In the genomic region with DNA sequence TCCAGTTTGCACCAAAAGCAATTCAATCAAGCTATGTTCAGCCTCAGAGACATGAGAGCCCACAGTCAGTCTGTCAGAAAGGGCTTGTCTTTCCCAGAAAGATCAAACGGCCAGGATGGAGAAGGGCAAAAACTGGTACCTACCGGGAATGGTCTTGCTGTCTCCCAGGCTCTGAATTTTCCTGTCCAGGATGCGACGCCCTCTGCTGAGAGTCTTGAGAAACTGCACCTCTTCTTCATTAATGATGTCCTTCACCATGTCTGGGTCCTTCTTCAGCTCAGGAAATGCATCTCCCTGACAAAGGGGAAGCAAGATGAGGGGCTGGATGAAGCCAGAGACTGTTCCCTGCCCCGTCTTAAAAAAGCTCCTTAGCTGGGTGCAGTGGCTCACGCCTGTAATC, we compare ENCODE assay signal across 9 cellular contexts. TPM values are rescaled to one million over a fixed set of nuclear protein-coding genes. Genes with fewer than 3 reads are reported as not detected.
DNase-seq lines count a peak whose midpoint lies in the region; ATAC-seq and TF ChIP-seq lines count a peak whose summit lies in the region.
"Had no signal": no experiment of that assay in that cellular context is flagged by ENCODE, and none has a peak within 500 bp of the region (broad histone marks: within the 10 kb centered on the region; RNA-seq: fewer than 3 reads in every experiment).

No MANE protein-coding gene starts in this region.

- peak; percentile 68 to 76 for TF ChIP-seq CTCF in Caco-2 (IDR thresholded peaks at IDR 0.05; ENCODE audit: insufficient read depth in 1 of 2, low read depth in 1 of 2, low read length in 1 of 2, severe bottlenecking in 1 of 2, unreplicated experiment in 1 of 2)
- TF ChIP-seq CTCF in GM13976 (IDR thresholded peaks at IDR 0.05; ENCODE audit: borderline replicate concordance, control extremely low read depth, extremely low read depth, insufficient read depth, missing control alignments): peak; percentile 26
- TF ChIP-seq CTCF in retinal pigment epithelial cell (conservative IDR thresholded peaks at IDR 0.05; ENCODE audit: low read depth, low read length): peak; percentile 80

- no peaks in the 10 kb centered on the region for H3K27me3 Mint-ChIP-seq in Caco-2 (ENCODE audit: insufficient read depth, unreplicated experiment)

- intact Hi-C loops in Caco-2 (cut with micrococcal nuclease; ENCODE audit: unreplicated experiment): no loop called here

- in situ Hi-C loops in GM13976 (cut with MboI; ENCODE audit: low sequenced_read_pairs, unreplicated experiment): no loop called here

- no peaks in the 10 kb centered on the region for H3K4me1 ChIP-seq in Caco-2

- H3K4me1 Mint-ChIP-seq in Caco-2 (ENCODE audit: low read depth, unreplicated experiment): no peaks in the 10 kb centered on the region

- H3K27me3 ChIP-seq in Caco-2 (replicated peaks; ENCODE audit: control insufficient read depth, insufficient read depth, low read length): no peaks in the 10 kb centered on the region
- H3K27me3 ChIP-seq: neutrophil had no signal

- H3K4me3 Mint-ChIP-seq in Caco-2 (ENCODE audit: unreplicated experiment): no peak overlapping the region

- ATAC-seq in esophagus mucosa: peak; percentile 47
- ATAC-seq in HG03439 (IDR thresholded peaks at IDR 0.05; ENCODE audit: unreplicated experiment): no peak

- no peaks in the 10 kb centered on the region for H3K9me3 Mint-ChIP-seq in Caco-2 (ENCODE audit: unreplicated experiment)

- peaks cover 100% of the 10 kb centered on the region for H3K36me3 Mint-ChIP-seq in Caco-2 (ENCODE audit: insufficient read depth, unreplicated experiment)

- POLR2A ChIA-PET in Caco-2 (lab: Charles Lee): interaction anchor here (0.6 kb wide), 1 partner anchor 114 kb away, joined by 7 read pairs; no protein-coding TSS in a partner anchor

- no TSS peak for BruUV-seq in Caco-2 (replicated peaks; lab: Mats Ljungman, UMichigan)

- DNase-seq in Caco-2 (peak; percentile 63 to 66), GM13976 (ENCODE audit: low spot score) (peak; percentile 55), RKO (ENCODE audit: low spot score) (peak; percentile 60), retinal pigment epithelial cell (ENCODE audit: low read depth) (no peak), occipital lobe (lab: John Stamatoyannopoulos, UW) (no peak), mucosa of gallbladder (ENCODE audit: low spot score) (no peak)

- CTCF ChIA-PET in Caco-2 (lab: Charles Lee): interaction anchor here (0.7 to 1.3 kb wide), 6 partner anchors 10 to 115 kb away, joined by 3 to 6 read pairs (median 4); partner anchors contain the start of genes AARS1 and EXOSC6

- peaks cover 19% of the 10 kb centered on the region for H3K36me3 ChIP-seq in Caco-2 (ENCODE audit: control insufficient read depth, insufficient read depth, low read length)

- no peak overlapping the region for H3K27ac Mint-ChIP-seq in Caco-2 (ENCODE audit: unreplicated experiment)

- H3K4me3 ChIP-seq in Caco-2 (ENCODE audit: low read depth, low read length): no peak overlapping the region
- no peak overlapping the region for H3K4me3 ChIP-seq in retinal pigment epithelial cell (ENCODE audit: low read length)

- no peaks in the 10 kb centered on the region for H3K9me3 ChIP-seq in Caco-2
- H3K9me3 ChIP-seq: neutrophil had no signal

RNA-seq across cellular contexts. Expression of gene EXOSC6, which starts 15.8 kb away (rescaled TPM):
- total RNA-seq in Caco-2 (2022) (33.6 and 34.6 TPM in 2 replicates), esophagus mucosa (15.1 TPM), occipital lobe (124 TPM), mucosa of gallbladder (19.5 TPM)

RNA-seq across cellular contexts. Expression of gene AARS1, which starts 21.8 kb away (rescaled TPM):
- 366 and 449 TPM in 2 replicates for total RNA-seq in Caco-2 (2022)
- 53.4 TPM for total RNA-seq in esophagus mucosa
- 65.7 TPM for total RNA-seq in occipital lobe
- total RNA-seq in mucosa of gallbladder: 85.4 TPM

RNA-seq across cellular contexts. Expression of gene DDX19B, which starts 31.5 kb away (rescaled TPM):
- total RNA-seq in Caco-2 (2022): 72.4 and 74.5 TPM in 2 replicates
- total RNA-seq in esophagus mucosa: 16.7 TPM
- total RNA-seq in occipital lobe: 25.3 TPM
- total RNA-seq in mucosa of gallbladder: 23.9 TPM

Comparison
In these comparisons a context has a peak if more than half of its experiments do, and no peak if none do; other contexts are left out.
1. DNase-seq: peak in Caco-2 (2 of 2), GM13976 (single experiment) and RKO (single experiment); none in retinal pigment epithelial cell (single experiment), occipital lobe (single experiment) and mucosa of gallbladder (single experiment).
2. CTCF ChIP-seq: peak in every context shown above with its lines; median percentile 80 in retinal pigment epithelial cell; 72 in Caco-2; 26 in GM13976.